In genomic region chr15:70140543-70141375, GRCh38 we compare ENCODE assay signal across 8 cellular contexts. TPM values are rescaled to one million over a fixed set of nuclear protein-coding genes. Genes with fewer than 3 reads are reported as not detected.
DNase-seq lines count a peak whose midpoint lies in the region; ATAC-seq and TF ChIP-seq lines count a peak whose summit lies in the region.

No MANE protein-coding gene starts in this region.

- peak; percentile 47 to 50 for ATAC-seq in naive thymus-derived CD8-positive, alpha-beta T cell
- ATAC-seq in HG02852 (IDR thresholded peaks at IDR 0.05; ENCODE audit: unreplicated experiment), result no peak

- POLR2A ChIA-PET in activated CD4-positive, alpha-beta memory T cell treated with anti-CD3 and anti-CD28 coated beads for 36 hours (lab: Charles Lee), result interaction anchor here (0.9 to 4.3 kb wide), 7 partner anchors 9 to 160 kb away, joined by 3 to 18 read pairs (median 4); no protein-coding TSS in a partner anchor
- POLR2A ChIA-PET in activated CD4-positive, alpha-beta memory T cell treated with anti-CD3 and anti-CD28 coated beads, Interleukin-2, amount 10 ng/mL, durations not matched to agents 7 days and 5 days (lab: Charles Lee), result interaction anchor here (1.1 to 2.7 kb wide), 2 partner anchors 41 to 49 kb away, joined by 3 to 13 read pairs; no protein-coding TSS in a partner anchor
- POLR2A ChIA-PET in naive thymus-derived CD8-positive, alpha-beta T cell (lab: Charles Lee), result interaction anchor here (0.9 kb wide), 1 partner anchor 41 kb away, joined by 3 read pairs; no protein-coding TSS in a partner anchor

- intact Hi-C loops in activated CD4-positive, alpha-beta memory T cell treated with anti-CD3 and anti-CD28 coated beads for 36 hours (cut with micrococcal nuclease), result loop anchor here (2.0 to 5.0 kb wide), 5 partner anchors 162 to 428 kb away; no protein-coding TSS in a partner anchor

- DNase-seq in activated CD4-positive, alpha-beta memory T cell treated with anti-CD3 and anti-CD28 coated beads for 36 hours, result peak; percentile 61
- no peak for DNase-seq in activated CD4-positive, alpha-beta memory T cell treated with anti-CD3 and anti-CD28 coated beads, Interleukin-2, amount 10 ng/mL, durations not matched to agents 7 days and 5 days
- peak; percentile 69 for DNase-seq in RPMI7951 (ENCODE audit: low read depth)
- peak; percentile 83 for DNase-seq in choroid plexus epithelial cell (ENCODE audit: low read depth)
- peak in 5 of 10 donors; percentile 2 to 13 (median 9) for DNase-seq in naive thymus-derived CD8-positive, alpha-beta T cell
- no peak for DNase-seq in cerebellar nuclear complex (lab: John Stamatoyannopoulos, UW)
- no peak for DNase-seq in T1000 (lab: John Stamatoyannopoulos, UW)

- peaks cover 34% of the 10 kb centered on the region for H3K4me1 Mint-ChIP-seq in activated CD4-positive, alpha-beta memory T cell treated with anti-CD3 and anti-CD28 coated beads for 36 hours (ENCODE audit: low read depth)
- H3K4me1 Mint-ChIP-seq in activated CD4-positive, alpha-beta memory T cell treated with anti-CD3 and anti-CD28 coated beads, Interleukin-2, amount 10 ng/mL, durations not matched to agents 7 days and 5 days, result peaks cover 31% of the 10 kb centered on the region
- peaks cover 17 to 34% (median 26%) of the 10 kb centered on the region in 4 donors for H3K4me1 Mint-ChIP-seq in naive thymus-derived CD8-positive, alpha-beta T cell

- CTCF ChIA-PET in activated CD4-positive, alpha-beta memory T cell treated with anti-CD3 and anti-CD28 coated beads for 36 hours (lab: Charles Lee), result interaction anchor here (0.6 to 1.7 kb wide), 9 partner anchors 12 to 403 kb away, joined by 3 to 4 read pairs (median 3); no protein-coding TSS in a partner anchor
- CTCF ChIA-PET in activated CD4-positive, alpha-beta memory T cell treated with anti-CD3 and anti-CD28 coated beads, Interleukin-2, amount 10 ng/mL, durations not matched to agents 7 days and 5 days (lab: Charles Lee), result no interaction called here

- H3K4me3 ChIP-seq in choroid plexus epithelial cell (ENCODE audit: low read depth, low read length), result no peak overlapping the region

- TF ChIP-seq CTCF in choroid plexus epithelial cell (conservative IDR thresholded peaks at IDR 0.05; ENCODE audit: low read depth, low read length), result no peak

- H3K9me3 Mint-ChIP-seq in activated CD4-positive, alpha-beta memory T cell treated with anti-CD3 and anti-CD28 coated beads for 36 hours, result no peaks in the 10 kb centered on the region
- no peaks in the 10 kb centered on the region for H3K9me3 Mint-ChIP-seq in activated CD4-positive, alpha-beta memory T cell treated with anti-CD3 and anti-CD28 coated beads, Interleukin-2, amount 10 ng/mL, durations not matched to agents 7 days and 5 days
- no peaks in the 10 kb centered on the region for H3K9me3 Mint-ChIP-seq in naive thymus-derived CD8-positive, alpha-beta T cell

- H3K27ac Mint-ChIP-seq in activated CD4-positive, alpha-beta memory T cell treated with anti-CD3 and anti-CD28 coated beads for 36 hours, result peak overlapping the region; percentile 38
- no peak overlapping the region for H3K27ac Mint-ChIP-seq in activated CD4-positive, alpha-beta memory T cell treated with anti-CD3 and anti-CD28 coated beads, Interleukin-2, amount 10 ng/mL, durations not matched to agents 7 days and 5 days
- peak overlapping the region in 5 of 10 donors; percentile 36 to 84 (median 72) for H3K27ac Mint-ChIP-seq in naive thymus-derived CD8-positive, alpha-beta T cell

- no peaks in the 10 kb centered on the region for H3K36me3 Mint-ChIP-seq in activated CD4-positive, alpha-beta memory T cell treated with anti-CD3 and anti-CD28 coated beads for 36 hours
- no peaks in the 10 kb centered on the region for H3K36me3 Mint-ChIP-seq in activated CD4-positive, alpha-beta memory T cell treated with anti-CD3 and anti-CD28 coated beads, Interleukin-2, amount 10 ng/mL, durations not matched to agents 7 days and 5 days (ENCODE audit: low read depth)
- H3K36me3 Mint-ChIP-seq in naive thymus-derived CD8-positive, alpha-beta T cell, result no peaks in the 10 kb centered on the region

- H3K27me3 Mint-ChIP-seq in activated CD4-positive, alpha-beta memory T cell treated with anti-CD3 and anti-CD28 coated beads for 36 hours, result peaks cover 15% of the 10 kb centered on the region
- peaks cover 28% of the 10 kb centered on the region for H3K27me3 Mint-ChIP-seq in activated CD4-positive, alpha-beta memory T cell treated with anti-CD3 and anti-CD28 coated beads, Interleukin-2, amount 10 ng/mL, durations not matched to agents 7 days and 5 days
- peaks cover 2 to 26% (median 6%) of the 10 kb centered on the region in 5 donors for H3K27me3 Mint-ChIP-seq in naive thymus-derived CD8-positive, alpha-beta T cell

- H3K4me3 Mint-ChIP-seq in activated CD4-positive, alpha-beta memory T cell treated with anti-CD3 and anti-CD28 coated beads for 36 hours, result peak overlapping the region; percentile 7
- H3K4me3 Mint-ChIP-seq in activated CD4-positive, alpha-beta memory T cell treated with anti-CD3 and anti-CD28 coated beads, Interleukin-2, amount 10 ng/mL, durations not matched to agents 7 days and 5 days, result no peak overlapping the region
- peak overlapping the region; percentile 33 to 72 (median 66) for H3K4me3 Mint-ChIP-seq in naive thymus-derived CD8-positive, alpha-beta T cell

RNA-seq across cellular contexts. Expression of gene TLE3, which starts 43.0 kb away (rescaled TPM):
- total RNA-seq in activated CD4-positive, alpha-beta memory T cell treated with anti-CD3 and anti-CD28 coated beads for 36 hours, result 10 to 100 TPM; 85.4 to 95.1 TPM
- 10 to 100 TPM; 59.2 TPM for total RNA-seq in activated CD4-positive, alpha-beta memory T cell treated with anti-CD3 and anti-CD28 coated beads, Interleukin-2, amount 10 ng/mL, durations not matched to agents 7 days and 5 days
- total RNA-seq in RPMI7951 (2014; rRNA removed; shearing (Covaris generic)), result 20.4 and 24.4 TPM in 2 replicates
- total RNA-seq in naive thymus-derived CD8-positive, alpha-beta T cell, result 100 to 1,000 TPM; 123 to 135 TPM
- 10 to 100 TPM in 2 of 3 donors, 1 to 10 TPM in 1; 9.9 to 32.6 (median 13.6) TPM for polyA plus RNA-seq in naive thymus-derived CD8-positive, alpha-beta T cell

Comparison
In these comparisons a context has a peak if more than half of its experiments do, and no peak if none do; other contexts are left out.
1. DNase-seq: peak in activated CD4-positive, alpha-beta memory T cell treated with anti-CD3 and anti-CD28 coated beads for 36 hours (single experiment), RPMI7951 (single experiment) and choroid plexus epithelial cell (single experiment); none in activated CD4-positive, alpha-beta memory T cell treated with anti-CD3 and anti-CD28 coated beads, Interleukin-2, amount 10 ng/mL, durations not matched to agents 7 days and 5 days (single experiment), cerebellar nuclear complex (0 of 2) and T1000 (single experiment).